ENCODE assay signal across 8 cellular contexts in genomic region chr3:150384517-150385212, GRCh38. TPM values are rescaled to one million over a fixed set of nuclear protein-coding genes. Genes with fewer than 3 reads are reported as not detected.
DNase-seq lines count a peak whose midpoint lies in the region; ATAC-seq, FAIRE-seq and TF ChIP-seq lines count a peak whose summit lies in the region.

No MANE protein-coding gene starts in this region.

- H3K36me3 ChIP-seq in H1 (ENCODE audit: control insufficient read depth in 2 of 4, insufficient read depth in 4 of 4, low read length in 3 of 4) = no peaks in the 10 kb centered on the region
- H3K36me3 ChIP-seq in neuron (ENCODE audit: insufficient read depth, low read length) = no peaks in the 10 kb centered on the region

- TF ChIP-seq CTCF in H1 (IDR thresholded peaks at IDR 0.05; ENCODE audit: control extremely low read depth in 1 of 3, insufficient read depth in 1 of 3, low read depth in 1 of 3, low read length in 3 of 3) = peak in 2 of 3 experiments; percentile 15 to 51; a peak in 2 of 4 replicates

- no peak overlapping the region for H2BK15ac ChIP-seq in H1 (ENCODE audit: low read length)

- no peak overlapping the region for H3K56ac ChIP-seq in H1 (replicated peaks; ENCODE audit: insufficient read length, low read depth, low read length)

- H3K4me1 ChIP-seq in H1 (replicated peaks in 1 of 4; ENCODE audit: control insufficient read depth in 3 of 4, insufficient read depth in 4 of 4, low read length in 3 of 4) = peaks cover 0 to 5% (median 1%) of the 10 kb centered on the region in 4 experiments; a peak in 4 of 7 replicates
- H3K4me1 ChIP-seq in neuron (ENCODE audit: insufficient read depth, low read length) = peaks cover 8% of the 10 kb centered on the region

- H3K9me3 ChIP-seq in H1 (ENCODE audit: insufficient read depth in 2 of 2, low read depth in 1 of 2, low read length in 1 of 2) (no peaks in the 10 kb centered on the region), neuron (ENCODE audit: low read length) (no peaks in the 10 kb centered on the region)

- H3K14ac ChIP-seq in H1 (ENCODE audit: insufficient read length) = no peak overlapping the region

- no peak overlapping the region for H2BK120ac ChIP-seq in H1 (replicated peaks; ENCODE audit: low read depth, low read length)

- H3K27me3 ChIP-seq in H1 (replicated peaks in 1 of 4; ENCODE audit: control insufficient read depth in 3 of 4, extremely low read depth in 1 of 4, insufficient read depth in 3 of 4, low read length in 3 of 4) = no peaks in the 10 kb centered on the region
- H3K27me3 ChIP-seq in neuron (ENCODE audit: insufficient read depth, low read length) = no peaks in the 10 kb centered on the region

- no peak for TF ChIP-seq POLR2A in H1 (IDR thresholded peaks at IDR 0.05; ENCODE audit: control extremely low read depth in 1 of 2, low read depth in 2 of 2, low read length in 2 of 2)

- no peak overlapping the region for H2BK5ac ChIP-seq in H1 (ENCODE audit: low read depth, low read length)

- H2AFZ ChIP-seq in H1 (ENCODE audit: low read length) = peak overlapping the region; percentile 37
- peak overlapping the region; percentile 90 for H2AFZ ChIP-seq in neuron (ENCODE audit: low read depth, low read length)

- WGBS in H1 (ENCODE audit: extremely low coverage in 1 of 2, insufficient coverage in 1 of 2, insufficient read length in 1 of 2, insufficient replicate concordance in 2 of 2, low coverage in 1 of 2, low lambda C conversion rate in 2 of 2, missing lambda C conversion rate in 1 of 2), 2 experiments = 52% methylated on average over 14 of the region's 14 CpGs; no CpG with 5 or more reads in 1 of the 2 experiments

- TF ChIP-seq EP300 in H1 (IDR thresholded peaks at IDR 0.05; ENCODE audit: borderline replicate concordance in 1 of 2, low read depth in 2 of 2, low read length in 2 of 2) = no peak

- H3K79me2 ChIP-seq in H1 (ENCODE audit: control insufficient read depth in 1 of 2, insufficient read depth in 2 of 2, low read length in 2 of 2) = no peaks in the 10 kb centered on the region

- POLR2A ChIA-PET in H1 (lab: Charles Lee; ENCODE audit: partially characterized antibody) = interaction anchor here (0.8 to 1.6 kb wide), 7 partner anchors 12 to 162 kb away, joined by 3 to 11 read pairs (median 3); partner anchors contain the start of genes SERP1 and TSC22D2

- peak; percentile 17 to 34; a peak in 2 of 4 replicates for TF ChIP-seq RAD21 in H1 (IDR thresholded peaks at IDR 0.05 in 1 of 2, conservative IDR thresholded peaks at IDR 0.05 in 1 of 2; ENCODE audit: low read depth in 2 of 2, low read length in 2 of 2)

- no peak overlapping the region; a peak in 1 of 7 replicates for H3K9ac ChIP-seq in H1 (replicated peaks in 1 of 4; ENCODE audit: extremely low read depth in 1 of 4, low read depth in 3 of 4, low read length in 3 of 4)

- no peak overlapping the region for H2AK5ac ChIP-seq in H1 (ENCODE audit: low read depth, low read length)

- H3K4me3 ChIP-seq in GM08714 (ENCODE audit: low read length) (peak overlapping the region; percentile 20), H1 (ENCODE audit: extremely low read depth in 1 of 4, insufficient read depth in 2 of 4, low read depth in 3 of 4, low read length in 4 of 4) (no peak overlapping the region), neuron (ENCODE audit: low read length) (no peak overlapping the region)

- H2BK20ac ChIP-seq in H1 (ENCODE audit: low read length) = no peak overlapping the region; the same call in 1 of the 2 replicates

- DNase-seq in HUDEP-2 (lab: John Stamatoyannopoulos, UW; ENCODE audit: unreplicated experiment in 76 of 76) (peak in 41 of 76 experiments; percentile 1 to 57 (median 16)), H1 (ENCODE audit: low read depth in 1 of 2, low spot score in 2 of 2) (no peak), AG08396 (ENCODE audit: low spot score) (no peak), dedifferentiated amniotic fluid mesenchymal stem cell (ENCODE audit: extremely low spot score) (no peak)
- peak; percentile 15 for DNase-seq in activated CD4-positive, alpha-beta T cell treated with anti-CD3 and anti-CD28 coated beads for 1 hour

- no peak overlapping the region for H4K91ac ChIP-seq in H1 (replicated peaks; ENCODE audit: insufficient read length, low read length)

- ATAC-seq in GM21447 (IDR thresholded peaks at IDR 0.05; ENCODE audit: unreplicated experiment) = peak; percentile 98

- H4K8ac ChIP-seq in H1 (ENCODE audit: extremely low read depth, insufficient read depth, low read length) = no peak overlapping the region

- no peaks in the 10 kb centered on the region for H3K79me1 ChIP-seq in H1 (ENCODE audit: low read depth, low read length)

- no peak overlapping the region for H2BK12ac ChIP-seq in H1 (ENCODE audit: low read depth, low read length)

- H3K18ac ChIP-seq in H1 (ENCODE audit: extremely low read depth, low read length) = no peak overlapping the region

- H4K5ac ChIP-seq in H1 (ENCODE audit: insufficient read length, low read depth, low read length) = no peak overlapping the region

- H3K4me2 ChIP-seq in H1 (ENCODE audit: insufficient read depth in 1 of 2, low read depth in 2 of 2, low read length in 2 of 2) = peak overlapping the region; percentile 31 to 70

- H4K20me1 ChIP-seq in H1 (replicated peaks in 1 of 2; ENCODE audit: control insufficient read depth in 1 of 2, insufficient read depth in 2 of 2, low read length in 2 of 2) = no peaks in the 10 kb centered on the region

- CTCF ChIA-PET in H1 (lab: Charles Lee; ENCODE audit: partially characterized antibody) = interaction anchor here (0.8 to 1.7 kb wide), 16 partner anchors 8 to 159 kb away, joined by 3 to 10 read pairs (median 4); no protein-coding TSS in a partner anchor

- no peaks in the 10 kb centered on the region; the same call in 1 of the 2 replicates for H3K23me2 ChIP-seq in H1 (ENCODE audit: low read depth, low read length)

- FAIRE-seq in H1 (lab: Jason Lieb, UNC) = peak; percentile 71

- H3K23ac ChIP-seq in H1 (ENCODE audit: insufficient read length) = no peak overlapping the region

- no peak overlapping the region for H3K4ac ChIP-seq in H1 (replicated peaks; ENCODE audit: insufficient read length, low read depth, low read length)

- H3K27ac ChIP-seq in H1 (ENCODE audit: low read depth, low read length) = no peak overlapping the region

TF ChIP-seq in H1, 55 proteins besides CTCF, POLR2A, EP300 and RAD21:
- TF ChIP-seq CREB1 (IDR thresholded peaks at IDR 0.05) = peak; percentile 54; the same call in 1 of the 2 replicates
- TF ChIP-seq SUZ12 (IDR thresholded peaks at IDR 0.05; ENCODE audit: low read length) = no peak
- 0 out of 2 replicates have a peak, but pooled peaks have one; percentile 5 for TF ChIP-seq JUND (IDR thresholded peaks at IDR 0.05; ENCODE audit: low read length)
- TF ChIP-seq MAX (IDR thresholded peaks at IDR 0.05) = peak; percentile 63
- no peak for TF ChIP-seq CHD1 (IDR thresholded peaks at IDR 0.05; ENCODE audit: low read depth, low read length)
- 0 out of 4 replicates have a peak, but pooled peaks of 1 of the 2 experiments have one; percentile 31 for TF ChIP-seq HDAC2 (IDR thresholded peaks at IDR 0.05; ENCODE audit: borderline replicate concordance in 1 of 2, low read depth in 2 of 2, low read length in 2 of 2)

RNA-seq across cellular contexts. Expression of gene TSC22D2, which starts 23.4 kb away (rescaled TPM):
- 25.8 and 27.6 TPM in 2 replicates for total RNA-seq in H1 (2021; fragmentation: NEBNext Ultra II Directional; extraction: Animal tissue kit (Norgen Biotek cat#: 25700))
- 3.4 and 3.6 TPM in 2 replicates for polyA plus RNA-seq in H1 (2011; rRNA removed)
- polyA plus RNA-seq in H1 (2011; cell fraction: cytosol; rRNA removed) = 4.0 TPM
- 8.6 TPM for polyA plus RNA-seq in H1 (2011; cell fraction: nucleus; rRNA removed)
- polyA plus RNA-seq in H1 (2012, experiment 1 of 2) = 12.4 to 18.6 TPM (median 14.0 TPM) in 4 replicates
- 3.9 TPM for polyA plus RNA-seq in H1 (2012, experiment 2 of 2)
- 15.7 TPM for polyA plus RNA-seq in H1 (2013, experiment 1 of 2)
- 13.9 TPM for polyA plus RNA-seq in H1 (2013, experiment 2 of 2)
- polyA minus RNA-seq in H1 (2011; rRNA and poly(A)+ RNA removed) = 12.9 and 14.9 TPM in 2 replicates
- polyA minus RNA-seq in H1 (2011; cell fraction: cytosol; rRNA and poly(A)+ RNA removed) = 15.6 TPM
- polyA minus RNA-seq in H1 (2011; cell fraction: nucleus; rRNA and poly(A)+ RNA removed) = 42.9 TPM

Comparison
In these comparisons a context has a peak if more than half of its experiments do, and no peak if none do; other contexts are left out.
1. DNase-seq: peak in HUDEP-2 (41 of 76) and activated CD4-positive, alpha-beta T cell treated with anti-CD3 and anti-CD28 coated beads for 1 hour (single experiment); none in H1 (0 of 2), AG08396 (single experiment) and dedifferentiated amniotic fluid mesenchymal stem cell (single experiment).